ENCODE assay signal across 12 cellular contexts in the genomic region with DNA sequence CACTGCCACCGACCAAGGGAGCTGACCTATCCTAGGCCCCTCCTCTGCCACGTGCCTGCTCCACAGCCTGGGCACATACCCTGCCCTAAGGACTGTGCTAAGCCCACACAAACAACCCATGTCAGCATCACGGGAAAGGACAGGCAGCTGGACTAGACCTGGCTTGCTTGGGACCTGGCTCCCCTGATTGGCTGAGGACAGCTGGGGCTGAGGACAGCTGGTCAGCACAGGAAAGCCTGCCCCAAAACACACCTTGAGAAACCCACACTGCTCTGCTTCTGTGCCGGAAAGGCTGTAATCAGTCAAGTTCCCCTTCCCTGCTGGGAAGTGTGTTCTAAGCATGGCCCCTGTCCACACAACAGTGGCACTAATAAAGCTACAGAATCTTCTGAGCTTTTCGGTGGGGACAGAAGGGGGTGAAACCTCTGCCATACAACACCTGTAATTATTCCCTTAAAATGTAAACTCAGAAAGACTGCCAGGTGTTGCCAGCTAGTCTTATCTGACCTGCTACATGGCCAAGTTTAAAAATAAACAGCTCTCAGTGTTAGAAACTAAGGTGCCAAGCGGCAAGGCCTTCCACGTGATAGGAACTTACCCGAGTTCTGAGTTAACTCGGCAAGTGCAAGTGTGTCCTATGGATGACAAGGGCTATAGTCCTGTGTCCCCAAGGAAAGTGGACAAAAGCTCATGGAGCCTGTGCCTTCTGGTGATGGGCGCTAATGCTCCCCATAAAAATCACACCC. TPM values are rescaled to one million over a fixed set of nuclear protein-coding genes. Genes with fewer than 3 reads are reported as not detected.
DNase-seq lines count a peak whose midpoint lies in the region; ATAC-seq and TF ChIP-seq lines count a peak whose summit lies in the region.
"Had no signal": no experiment of that assay in that cellular context is flagged by ENCODE, and none has a peak within 500 bp of the region (broad histone marks: within the 10 kb centered on the region; RNA-seq: fewer than 3 reads in every experiment).

No MANE protein-coding gene starts in this region.

- H3K9me3 Mint-ChIP-seq in GM23338: no peaks in the 10 kb centered on the region

- H3K27ac ChIP-seq in body of pancreas: peak overlapping the region; percentile 94 to 99 (median 96)
- H3K27ac ChIP-seq in GM23338 (ENCODE audit: low read depth): no peak overlapping the region

- TF ChIP-seq POLR2A in body of pancreas (IDR thresholded peaks at IDR 0.05): peak; percentile 32 to 70 (median 70)

- no peak overlapping the region for H3K4me3 Mint-ChIP-seq in GM23338

- no peak overlapping the region for H3K4me3 ChIP-seq in body of pancreas
- H3K4me3 ChIP-seq in GM23338: no peak overlapping the region

- H3K36me3 Mint-ChIP-seq in GM23338 (ENCODE audit: low read depth): peaks cover 22% of the 10 kb centered on the region

- peaks cover 24% of the 10 kb centered on the region for H3K4me1 Mint-ChIP-seq in GM23338

- H3K4me1 ChIP-seq in body of pancreas: peaks cover 96% of the 10 kb centered on the region
- no peaks in the 10 kb centered on the region; the same call in 1 of the 2 replicates for H3K4me1 ChIP-seq in GM23338 (ENCODE audit: insufficient read depth)

- H3K27ac Mint-ChIP-seq in GM23338: no peak overlapping the region

- DNase-seq in Ammon's horn (ENCODE audit: low spot score): peak; percentile 41
- DNase-seq in body of pancreas: peak; percentile 80 to 93 (median 91)
- DNase-seq in medulla oblongata (ENCODE audit: extremely low spot score): peak; percentile 44
- no peak for DNase-seq in NCI-H2196 (lab: John Stamatoyannopoulos, UW; ENCODE audit: unreplicated experiment)
- DNase-seq in GM23338 (ENCODE audit: low spot score): no peak
- no peak for DNase-seq in HUDEP-2 (lab: John Stamatoyannopoulos, UW; ENCODE audit: unreplicated experiment in 76 of 76)
- no peak for DNase-seq in NCI-H128 (lab: John Stamatoyannopoulos, UW; ENCODE audit: unreplicated experiment)
- DNase-seq: activated CD8-positive, alpha-beta memory T cell treated with anti-CD3 and anti-CD28 coated beads, Interleukin-2, amount 50 U/mL, for 48 hours; NCI-H2029 treated with DMSO at 0.1 percent for 48 hours; PC-3; small intestine had no signal

- H4K20me1 ChIP-seq in GM23338 (replicated peaks; ENCODE audit: insufficient read depth): peaks cover 22% of the 10 kb centered on the region

- H3K9me3 ChIP-seq in body of pancreas: no peaks in the 10 kb centered on the region

- TF ChIP-seq CTCF in body of pancreas (IDR thresholded peaks at IDR 0.05) (no peak), GM23338 (conservative IDR thresholded peaks at IDR 0.05; ENCODE audit: low read depth in 2 of 2) (no peak)

- no peak overlapping the region for H2AFZ ChIP-seq in GM23338

- H3K36me3 ChIP-seq in body of pancreas (replicated peaks in 1 of 2; ENCODE audit: insufficient read depth in 1 of 2, low read depth in 2 of 2) (peaks cover 0 to 2% of the 10 kb centered on the region in 2 donors), GM23338 (ENCODE audit: insufficient read depth) (peaks cover 4% of the 10 kb centered on the region; the same call in 1 of the 2 replicates)

- peaks cover 2% of the 10 kb centered on the region for H3K27me3 Mint-ChIP-seq in GM23338 (ENCODE audit: insufficient read depth, low read depth, poor library complexity)

- no peak overlapping the region for H3K4me2 ChIP-seq in GM23338

- no peaks in the 10 kb centered on the region for H3F3A ChIP-seq in GM23338 (replicated peaks; ENCODE audit: low read depth)

- peaks cover 17% of the 10 kb centered on the region for H3K79me2 ChIP-seq in GM23338 (replicated peaks; ENCODE audit: insufficient read depth)

- no peaks in the 10 kb centered on the region for H3K9me2 ChIP-seq in GM23338 (ENCODE audit: insufficient read depth)

- H3K27me3 ChIP-seq in body of pancreas (no peaks in the 10 kb centered on the region), GM23338 (ENCODE audit: insufficient read depth) (no peaks in the 10 kb centered on the region)

- 12 to 24% methylated on average over 8 to 10 of the region's 10 CpGs for WGBS in body of pancreas, 2 donors

- ATAC-seq in GM21423 (IDR thresholded peaks at IDR 0.05; ENCODE audit: unreplicated experiment) (peak; percentile 39), body of pancreas (peak; percentile 83), GM23338 (no peak)
- ATAC-seq: PC-3 had no signal

- intact Hi-C loops in body of pancreas (cut with DNase I): no loop called here

TF ChIP-seq in GM23338, 12 proteins besides CTCF, POLR2A, EP300 and RAD21:
- TF ChIP-seq EZH2phosphoT487 (IDR thresholded peaks at IDR 0.05; ENCODE audit: unreplicated experiment) (no peak), POLR2AphosphoS5 (IDR thresholded peaks at IDR 0.05; ENCODE audit: low read depth) (no peak), NANOG (IDR thresholded peaks at IDR 0.05; ENCODE audit: borderline replicate concordance) (no peak)

RNA-seq across cellular contexts. Expression of a gene that starts 35.7 kb away (rescaled TPM):
- total RNA-seq in body of pancreas: 10 to 100 TPM; 64.3 to 73.2 TPM
- 17.7 and 19.1 TPM in 2 replicates for total RNA-seq in GM23338 (2014; rRNA removed; shearing (Covaris generic))
- 13.0 and 14.8 TPM in 2 replicates for polyA plus RNA-seq in GM23338 (2016; fragmentation: Nextera tagmentation; extraction: Ambion mirVana)

Comparison
In these comparisons a context has a peak if more than half of its experiments do, and no peak if none do; other contexts are left out.
1. DNase-seq: peak in Ammon's horn (single experiment), body of pancreas (4 of 4) and medulla oblongata (single experiment); none in NCI-H2196 (single experiment), GM23338 (single experiment), HUDEP-2 (0 of 76) and NCI-H128 (single experiment).